Comparison of ENCODE assay signal across 1 cellular context in the genomic region with DNA sequence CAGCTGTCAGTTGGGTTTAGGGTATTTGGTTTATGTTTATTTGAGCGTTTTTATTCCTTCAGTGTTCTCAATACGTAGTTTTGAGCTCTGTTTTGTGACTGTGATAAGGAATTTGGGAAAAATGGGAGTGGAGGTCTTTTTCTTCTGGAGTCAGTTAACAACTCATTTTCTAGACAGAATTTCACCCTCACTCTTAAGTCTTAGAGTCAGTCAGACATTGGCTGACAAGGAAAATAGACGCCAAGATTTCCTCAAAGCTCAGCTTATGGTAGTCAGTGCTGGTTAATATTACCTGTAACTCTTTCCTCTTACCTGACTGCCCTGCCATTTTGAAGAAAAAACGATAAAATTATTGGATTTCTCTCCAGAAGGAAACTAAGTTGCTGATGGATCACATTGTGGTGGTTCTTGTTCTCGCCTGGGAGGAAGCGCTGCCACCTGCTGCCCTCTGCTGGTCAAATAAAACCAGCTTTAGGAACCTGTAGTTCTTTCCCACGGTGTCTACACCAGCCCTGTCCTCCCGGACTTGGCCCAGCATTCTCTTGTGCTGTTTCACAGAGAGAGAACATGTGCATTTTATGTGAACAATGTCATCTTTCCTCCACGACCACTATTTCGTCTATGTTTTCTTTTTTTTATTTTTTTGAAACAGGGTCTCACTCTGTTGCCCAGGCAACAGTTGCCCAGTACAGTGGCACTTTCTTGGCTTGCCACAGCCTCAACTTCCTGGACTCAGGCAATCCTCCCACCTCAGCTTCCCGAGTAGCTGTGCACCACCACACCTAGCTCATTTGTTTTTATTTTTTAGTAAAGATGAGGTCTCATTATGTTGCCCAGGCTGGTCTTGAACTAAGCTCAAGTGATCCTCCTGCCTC.
A peak's percentile ranks its signal among the peaks of the same experiment; 100 is the strongest.
TF ChIP-seq lines count a peak whose summit lies in the region.

No MANE protein-coding gene starts in this region.

TF ChIP-seq in HepG2, 621 proteins besides CTCF, POLR2A, EP300 and RAD21 (continued from another document and continues in another):
- 0 out of 2 replicates have a peak, but pooled peaks have one; percentile 31 for TF ChIP-seq ZFP1 (CRISPR knock-in tag; IDR thresholded peaks at IDR 0.05)
- TF ChIP-seq, protein P1, sequence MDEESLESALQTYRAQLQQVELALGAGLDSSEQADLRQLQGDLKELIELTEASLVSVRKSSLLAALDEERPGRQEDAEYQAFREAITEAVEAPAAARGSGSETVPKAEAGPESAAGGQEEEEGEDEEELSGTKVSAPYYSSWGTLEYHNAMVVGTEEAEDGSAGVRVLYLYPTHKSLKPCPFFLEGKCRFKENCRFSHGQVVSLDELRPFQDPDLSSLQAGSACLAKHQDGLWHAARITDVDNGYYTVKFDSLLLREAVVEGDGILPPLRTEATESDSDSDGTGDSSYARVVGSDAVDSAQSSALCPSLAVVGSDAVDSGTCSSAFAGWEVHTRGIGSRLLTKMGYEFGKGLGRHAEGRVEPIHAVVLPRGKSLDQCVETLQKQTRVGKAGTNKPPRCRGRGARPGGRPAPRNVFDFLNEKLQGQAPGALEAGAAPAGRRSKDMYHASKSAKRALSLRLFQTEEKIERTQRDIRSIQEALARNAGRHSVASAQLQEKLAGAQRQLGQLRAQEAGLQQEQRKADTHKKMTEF (CRISPR knock-in tag; IDR thresholded peaks at IDR 0.05), result 0 out of 2 replicates have a peak, but pooled peaks have one; percentile 42
- TF ChIP-seq TEAD2 (CRISPR knock-in tag; IDR thresholded peaks at IDR 0.05), result no peak
- TF ChIP-seq ZNF788 (CRISPR knock-in tag; IDR thresholded peaks at IDR 0.05; ENCODE audit: borderline replicate concordance), result peak; percentile 35; the same call in 1 of the 2 replicates
- TF ChIP-seq XRCC5 (optimal IDR thresholded peaks at IDR 0.05; ENCODE audit: low read length), result peak; percentile 47
- TF ChIP-seq MYNN (CRISPR knock-in tag; IDR thresholded peaks at IDR 0.05; ENCODE audit: low read depth), result no peak
- TF ChIP-seq ELF1 (CRISPR knock-in tag; IDR thresholded peaks at IDR 0.05), result no peak
- TF ChIP-seq MZF1 (CRISPR knock-in tag; IDR thresholded peaks at IDR 0.05; ENCODE audit: borderline replicate concordance), result no peak
- no peak for TF ChIP-seq SP4 (CRISPR knock-in tag; IDR thresholded peaks at IDR 0.05)
- TF ChIP-seq, protein P2, sequence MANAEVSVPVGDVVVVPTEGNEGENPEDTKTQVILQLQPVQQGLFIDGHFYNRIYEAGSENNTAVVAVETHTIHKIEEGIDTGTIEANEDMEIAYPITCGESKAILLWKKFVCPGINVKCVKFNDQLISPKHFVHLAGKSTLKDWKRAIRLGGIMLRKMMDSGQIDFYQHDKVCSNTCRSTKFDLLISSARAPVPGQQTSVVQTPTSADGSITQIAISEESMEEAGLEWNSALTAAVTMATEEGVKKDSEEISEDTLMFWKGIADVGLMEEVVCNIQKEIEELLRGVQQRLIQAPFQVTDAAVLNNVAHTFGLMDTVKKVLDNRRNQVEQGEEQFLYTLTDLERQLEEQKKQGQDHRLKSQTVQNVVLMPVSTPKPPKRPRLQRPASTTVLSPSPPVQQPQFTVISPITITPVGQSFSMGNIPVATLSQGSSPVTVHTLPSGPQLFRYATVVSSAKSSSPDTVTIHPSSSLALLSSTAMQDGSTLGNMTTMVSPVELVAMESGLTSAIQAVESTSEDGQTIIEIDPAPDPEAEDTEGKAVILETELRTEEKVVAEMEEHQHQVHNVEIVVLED (CRISPR knock-in tag; IDR thresholded peaks at IDR 0.05; ENCODE audit: borderline replicate concordance), result no peak
- TF ChIP-seq ADNP (CRISPR knock-in tag; IDR thresholded peaks at IDR 0.05), result no peak
- no peak for TF ChIP-seq NFE2L2 (IDR thresholded peaks at IDR 0.05; ENCODE audit: low read length)
- peak; percentile 43; the same call in 1 of the 2 replicates for TF ChIP-seq BCL6 (CRISPR knock-in tag; IDR thresholded peaks at IDR 0.05)
- TF ChIP-seq THAP11 (CRISPR knock-in tag; IDR thresholded peaks at IDR 0.05), result peak; percentile 21; the same call in 1 of the 2 replicates
- TF ChIP-seq PAX8 (CRISPR knock-in tag; IDR thresholded peaks at IDR 0.05; ENCODE audit: borderline replicate concordance), result no peak
- TF ChIP-seq SNRNP70 (IDR thresholded peaks at IDR 0.05; ENCODE audit: low read depth, low read length), result no peak
- no peak for TF ChIP-seq ZNF484 (CRISPR knock-in tag; IDR thresholded peaks at IDR 0.05; ENCODE audit: borderline replicate concordance, low read depth)
- TF ChIP-seq ZNF839 (CRISPR knock-in tag; IDR thresholded peaks at IDR 0.05; ENCODE audit: borderline replicate concordance), result no peak
- no peak for TF ChIP-seq ZNF274 (CRISPR knock-in tag; IDR thresholded peaks at IDR 0.05)
- TF ChIP-seq CBX2 (IDR thresholded peaks at IDR 0.05; ENCODE audit: low read depth, low read length), result no peak
- no peak for TF ChIP-seq CBX2 (CRISPR knock-in tag; IDR thresholded peaks at IDR 0.05; ENCODE audit: low read depth)
- no peak for TF ChIP-seq HNRNPK (IDR thresholded peaks at IDR 0.05; ENCODE audit: low read depth, low read length, poor library complexity, severe bottlenecking)
- TF ChIP-seq ZNF883 (CRISPR knock-in tag; IDR thresholded peaks at IDR 0.05; ENCODE audit: not compliant biosample characterization), result no peak
- peak; percentile 21; the same call in 1 of the 2 replicates for TF ChIP-seq TAF1 (CRISPR knock-in tag; IDR thresholded peaks at IDR 0.05)
- TF ChIP-seq ZNF230 (CRISPR knock-in tag; IDR thresholded peaks at IDR 0.05), result no peak
- TF ChIP-seq KMT2A (CRISPR knock-in tag; IDR thresholded peaks at IDR 0.05), result peak; percentile 38; the same call in 1 of the 2 replicates
- no peak for TF ChIP-seq ZSCAN25 (CRISPR knock-in tag; IDR thresholded peaks at IDR 0.05)
- TF ChIP-seq, protein P3, sequence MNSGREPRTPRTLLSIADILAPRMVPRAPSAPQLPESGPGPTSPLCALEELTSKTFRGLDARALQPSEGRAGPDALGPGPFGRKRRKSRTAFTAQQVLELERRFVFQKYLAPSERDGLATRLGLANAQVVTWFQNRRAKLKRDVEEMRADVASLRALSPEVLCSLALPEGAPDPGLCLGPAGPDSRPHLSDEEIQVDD (CRISPR knock-in tag; IDR thresholded peaks at IDR 0.05; ENCODE audit: borderline replicate concordance), result no peak
- no peak for TF ChIP-seq ZNF530 (CRISPR knock-in tag; IDR thresholded peaks at IDR 0.05; ENCODE audit: low read depth)
- TF ChIP-seq, protein P4, sequence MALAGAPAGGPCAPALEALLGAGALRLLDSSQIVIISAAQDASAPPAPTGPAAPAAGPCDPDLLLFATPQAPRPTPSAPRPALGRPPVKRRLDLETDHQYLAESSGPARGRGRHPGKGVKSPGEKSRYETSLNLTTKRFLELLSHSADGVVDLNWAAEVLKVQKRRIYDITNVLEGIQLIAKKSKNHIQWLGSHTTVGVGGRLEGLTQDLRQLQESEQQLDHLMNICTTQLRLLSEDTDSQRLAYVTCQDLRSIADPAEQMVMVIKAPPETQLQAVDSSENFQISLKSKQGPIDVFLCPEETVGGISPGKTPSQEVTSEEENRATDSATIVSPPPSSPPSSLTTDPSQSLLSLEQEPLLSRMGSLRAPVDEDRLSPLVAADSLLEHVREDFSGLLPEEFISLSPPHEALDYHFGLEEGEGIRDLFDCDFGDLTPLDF (CRISPR knock-in tag; IDR thresholded peaks at IDR 0.05), result no peak
- TF ChIP-seq, protein P5, sequence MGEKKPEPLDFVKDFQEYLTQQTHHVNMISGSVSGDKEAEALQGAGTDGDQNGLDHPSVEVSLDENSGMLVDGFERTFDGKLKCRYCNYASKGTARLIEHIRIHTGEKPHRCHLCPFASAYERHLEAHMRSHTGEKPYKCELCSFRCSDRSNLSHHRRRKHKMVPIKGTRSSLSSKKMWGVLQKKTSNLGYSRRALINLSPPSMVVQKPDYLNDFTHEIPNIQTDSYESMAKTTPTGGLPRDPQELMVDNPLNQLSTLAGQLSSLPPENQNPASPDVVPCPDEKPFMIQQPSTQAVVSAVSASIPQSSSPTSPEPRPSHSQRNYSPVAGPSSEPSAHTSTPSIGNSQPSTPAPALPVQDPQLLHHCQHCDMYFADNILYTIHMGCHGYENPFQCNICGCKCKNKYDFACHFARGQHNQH (CRISPR knock-in tag; IDR thresholded peaks at IDR 0.05), result peak; percentile 55; the same call in 1 of the 2 replicates
- TF ChIP-seq, protein P6, sequence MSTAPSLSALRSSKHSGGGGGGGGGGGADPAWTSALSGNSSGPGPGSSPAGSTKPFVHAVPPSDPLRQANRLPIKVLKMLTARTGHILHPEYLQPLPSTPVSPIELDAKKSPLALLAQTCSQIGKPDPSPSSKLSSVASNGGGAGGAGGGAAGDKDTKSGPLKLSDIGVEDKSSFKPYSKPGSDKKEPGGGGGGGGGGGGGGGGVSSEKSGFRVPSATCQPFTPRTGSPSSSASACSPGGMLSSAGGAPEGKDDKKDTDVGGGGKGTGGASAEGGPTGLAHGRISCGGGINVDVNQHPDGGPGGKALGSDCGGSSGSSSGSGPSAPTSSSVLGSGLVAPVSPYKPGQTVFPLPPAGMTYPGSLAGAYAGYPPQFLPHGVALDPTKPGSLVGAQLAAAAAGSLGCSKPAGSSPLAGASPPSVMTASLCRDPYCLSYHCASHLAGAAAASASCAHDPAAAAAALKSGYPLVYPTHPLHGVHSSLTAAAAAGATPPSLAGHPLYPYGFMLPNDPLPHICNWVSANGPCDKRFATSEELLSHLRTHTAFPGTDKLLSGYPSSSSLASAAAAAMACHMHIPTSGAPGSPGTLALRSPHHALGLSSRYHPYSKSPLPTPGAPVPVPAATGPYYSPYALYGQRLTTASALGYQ (CRISPR knock-in tag; IDR thresholded peaks at IDR 0.05), result 0 out of 2 replicates have a peak, but pooled peaks have one; percentile 34
- no peak for TF ChIP-seq ZNF619 (CRISPR knock-in tag; IDR thresholded peaks at IDR 0.05)
- TF ChIP-seq ZNF335 (CRISPR knock-in tag; IDR thresholded peaks at IDR 0.05), result no peak
- peak; percentile 33; the same call in 1 of the 2 replicates for TF ChIP-seq PHF21A (CRISPR knock-in tag; IDR thresholded peaks at IDR 0.05)
- no peak for TF ChIP-seq ZBTB20 (CRISPR knock-in tag; IDR thresholded peaks at IDR 0.05; ENCODE audit: borderline replicate concordance, low read depth)
- TF ChIP-seq ZNF10 (CRISPR knock-in tag; IDR thresholded peaks at IDR 0.05; ENCODE audit: borderline replicate concordance, low read depth), result no peak
- no peak for TF ChIP-seq KDM6A (CRISPR knock-in tag; IDR thresholded peaks at IDR 0.05; ENCODE audit: low read depth)
- no peak for TF ChIP-seq ZNF670 (CRISPR knock-in tag; IDR thresholded peaks at IDR 0.05; ENCODE audit: borderline replicate concordance)
- no peak for TF ChIP-seq GABPB1 (CRISPR knock-in tag; IDR thresholded peaks at IDR 0.05)
- no peak for TF ChIP-seq ZNF605 (CRISPR knock-in tag; IDR thresholded peaks at IDR 0.05)
- no peak for TF ChIP-seq ZNF224 (CRISPR knock-in tag; IDR thresholded peaks at IDR 0.05)
- no peak for TF ChIP-seq ZNF552 (CRISPR knock-in tag; IDR thresholded peaks at IDR 0.05; ENCODE audit: borderline replicate concordance)
- TF ChIP-seq, protein P7, sequence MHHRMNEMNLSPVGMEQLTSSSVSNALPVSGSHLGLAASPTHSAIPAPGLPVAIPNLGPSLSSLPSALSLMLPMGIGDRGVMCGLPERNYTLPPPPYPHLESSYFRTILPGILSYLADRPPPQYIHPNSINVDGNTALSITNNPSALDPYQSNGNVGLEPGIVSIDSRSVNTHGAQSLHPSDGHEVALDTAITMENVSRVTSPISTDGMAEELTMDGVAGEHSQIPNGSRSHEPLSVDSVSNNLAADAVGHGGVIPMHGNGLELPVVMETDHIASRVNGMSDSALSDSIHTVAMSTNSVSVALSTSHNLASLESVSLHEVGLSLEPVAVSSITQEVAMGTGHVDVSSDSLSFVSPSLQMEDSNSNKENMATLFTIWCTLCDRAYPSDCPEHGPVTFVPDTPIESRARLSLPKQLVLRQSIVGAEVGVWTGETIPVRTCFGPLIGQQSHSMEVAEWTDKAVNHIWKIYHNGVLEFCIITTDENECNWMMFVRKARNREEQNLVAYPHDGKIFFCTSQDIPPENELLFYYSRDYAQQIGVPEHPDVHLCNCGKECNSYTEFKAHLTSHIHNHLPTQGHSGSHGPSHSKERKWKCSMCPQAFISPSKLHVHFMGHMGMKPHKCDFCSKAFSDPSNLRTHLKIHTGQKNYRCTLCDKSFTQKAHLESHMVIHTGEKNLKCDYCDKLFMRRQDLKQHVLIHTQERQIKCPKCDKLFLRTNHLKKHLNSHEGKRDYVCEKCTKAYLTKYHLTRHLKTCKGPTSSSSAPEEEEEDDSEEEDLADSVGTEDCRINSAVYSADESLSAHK (CRISPR knock-in tag; IDR thresholded peaks at IDR 0.05; ENCODE audit: borderline replicate concordance), result no peak
- no peak for TF ChIP-seq ATAD3A (CRISPR knock-in tag; IDR thresholded peaks at IDR 0.05)
- TF ChIP-seq, protein P8, sequence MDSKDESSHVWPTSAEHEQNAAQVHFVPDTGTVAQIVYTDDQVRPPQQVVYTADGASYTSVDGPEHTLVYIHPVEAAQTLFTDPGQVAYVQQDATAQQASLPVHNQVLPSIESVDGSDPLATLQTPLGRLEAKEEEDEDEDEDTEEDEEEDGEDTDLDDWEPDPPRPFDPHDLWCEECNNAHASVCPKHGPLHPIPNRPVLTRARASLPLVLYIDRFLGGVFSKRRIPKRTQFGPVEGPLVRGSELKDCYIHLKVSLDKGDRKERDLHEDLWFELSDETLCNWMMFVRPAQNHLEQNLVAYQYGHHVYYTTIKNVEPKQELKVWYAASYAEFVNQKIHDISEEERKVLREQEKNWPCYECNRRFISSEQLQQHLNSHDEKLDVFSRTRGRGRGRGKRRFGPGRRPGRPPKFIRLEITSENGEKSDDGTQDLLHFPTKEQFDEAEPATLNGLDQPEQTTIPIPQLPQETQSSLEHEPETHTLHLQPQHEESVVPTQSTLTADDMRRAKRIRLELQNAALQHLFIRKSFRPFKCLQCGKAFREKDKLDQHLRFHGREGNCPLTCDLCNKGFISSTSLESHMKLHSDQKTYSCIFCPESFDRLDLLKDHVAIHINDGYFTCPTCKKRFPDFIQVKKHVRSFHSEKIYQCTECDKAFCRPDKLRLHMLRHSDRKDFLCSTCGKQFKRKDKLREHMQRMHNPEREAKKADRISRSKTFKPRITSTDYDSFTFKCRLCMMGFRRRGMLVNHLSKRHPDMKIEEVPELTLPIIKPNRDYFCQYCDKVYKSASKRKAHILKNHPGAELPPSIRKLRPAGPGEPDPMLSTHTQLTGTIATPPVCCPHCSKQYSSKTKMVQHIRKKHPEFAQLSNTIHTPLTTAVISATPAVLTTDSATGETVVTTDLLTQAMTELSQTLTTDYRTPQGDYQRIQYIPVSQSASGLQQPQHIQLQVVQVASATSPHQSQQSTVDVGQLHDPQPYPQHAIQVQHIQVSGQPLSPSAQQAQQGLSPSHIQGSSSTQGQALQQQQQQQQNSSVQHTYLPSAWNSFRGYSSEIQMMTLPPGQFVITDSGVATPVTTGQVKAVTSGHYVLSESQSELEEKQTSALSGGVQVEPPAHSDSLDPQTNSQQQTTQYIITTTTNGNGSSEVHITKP (CRISPR knock-in tag; IDR thresholded peaks at IDR 0.05; ENCODE audit: low read depth), result no peak
- TF ChIP-seq, protein P9, sequence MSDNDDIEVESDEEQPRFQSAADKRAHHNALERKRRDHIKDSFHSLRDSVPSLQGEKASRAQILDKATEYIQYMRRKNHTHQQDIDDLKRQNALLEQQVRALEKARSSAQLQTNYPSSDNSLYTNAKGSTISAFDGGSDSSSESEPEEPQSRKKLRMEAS (IDR thresholded peaks at IDR 0.05), result peak; percentile 24; the same call in 1 of the 2 replicates
- TF ChIP-seq ZNF782 (CRISPR knock-in tag; IDR thresholded peaks at IDR 0.05; ENCODE audit: borderline replicate concordance), result no peak
- no peak for TF ChIP-seq KLF11 (CRISPR knock-in tag; IDR thresholded peaks at IDR 0.05)
- no peak for TF ChIP-seq ZNF780A (CRISPR knock-in tag; IDR thresholded peaks at IDR 0.05)
- TF ChIP-seq ZNF337 (CRISPR knock-in tag; IDR thresholded peaks at IDR 0.05; ENCODE audit: borderline replicate concordance, low read depth), result no peak
- peak; percentile 94 for TF ChIP-seq STAG1 (CRISPR knock-in tag; IDR thresholded peaks at IDR 0.05)
- no peak for TF ChIP-seq ZNF543 (CRISPR knock-in tag; IDR thresholded peaks at IDR 0.05)
- peak; percentile 29; the same call in 1 of the 2 replicates for TF ChIP-seq PITX1 (CRISPR knock-in tag; IDR thresholded peaks at IDR 0.05)
- no peak for TF ChIP-seq KDM3A (CRISPR knock-in tag; IDR thresholded peaks at IDR 0.05; ENCODE audit: low read depth)
